8 cellular contexts compared by ENCODE assay signal in the genomic region with DNA sequence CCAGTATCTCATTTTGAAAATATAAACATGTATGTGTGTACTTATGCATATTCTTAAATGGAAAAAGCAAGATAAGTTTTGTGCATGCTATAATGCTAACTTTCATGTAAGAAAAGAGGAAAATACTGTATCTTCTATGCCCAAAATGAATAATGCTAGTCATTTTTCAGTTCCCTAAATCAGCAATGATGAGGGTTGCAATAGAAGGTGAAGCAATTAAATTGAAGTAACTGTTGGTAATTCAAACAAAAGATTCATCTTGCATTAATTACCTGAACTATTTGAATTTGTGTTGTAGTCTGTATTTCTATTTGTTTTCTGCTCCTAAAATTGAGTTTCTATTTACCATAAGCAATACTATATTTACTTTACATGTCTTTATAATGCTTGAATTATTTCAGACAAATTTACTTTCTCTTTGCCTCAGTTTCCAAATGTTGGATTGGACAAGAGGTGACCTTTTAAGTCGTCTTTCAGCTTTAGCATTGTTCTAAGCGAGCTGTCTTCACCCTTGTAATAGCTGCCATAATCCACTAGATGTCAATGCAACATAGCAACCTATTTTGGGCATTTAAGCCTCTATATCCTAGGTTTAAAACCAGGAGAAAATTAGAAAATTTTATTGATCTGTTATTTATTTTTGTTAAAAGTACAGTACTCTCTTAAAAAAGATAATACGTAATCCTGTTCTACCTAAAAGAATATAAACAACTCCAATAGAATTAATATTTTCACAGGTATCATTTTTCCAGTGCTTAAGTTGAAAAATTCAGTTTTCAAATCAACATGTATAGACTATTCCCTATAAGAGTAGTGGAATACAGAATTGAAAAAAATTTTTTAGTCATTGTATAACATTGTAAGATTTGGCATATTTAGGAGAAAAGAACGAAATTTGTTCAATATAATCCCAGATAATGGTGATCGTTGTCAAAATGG. TPM values are rescaled to one million over a fixed set of nuclear protein-coding genes. Genes with fewer than 3 reads are reported as not detected.
A peak's percentile ranks its signal among the peaks of the same experiment; 100 is the strongest.
DNase-seq lines count a peak whose midpoint lies in the region; ATAC-seq, FAIRE-seq and TF ChIP-seq lines count a peak whose summit lies in the region.

No MANE protein-coding gene starts in this region.

- no peak for TF ChIP-seq POLR2A in upper lobe of left lung (IDR thresholded peaks at IDR 0.05)

- TF ChIP-seq CTCF in brain microvascular endothelial cell (IDR thresholded peaks at IDR 0.05; ENCODE audit: low read depth, low read length, missing control alignments) (peak; percentile 79), keratinocyte (optimal IDR thresholded peaks at IDR 0.05 in 1 of 3, IDR thresholded peaks at IDR 0.05 in 1 of 3, conservative IDR thresholded peaks at IDR 0.05 in 1 of 3; ENCODE audit: extremely low read depth in 1 of 3, insufficient read depth in 2 of 3, low read length in 3 of 3) (peak in 2 of 3 experiments; percentile 80), upper lobe of left lung (IDR thresholded peaks at IDR 0.05) (peak; percentile 74 to 89 (median 84))

- in situ Hi-C loops in HAP-1 (cut with MboI; ENCODE audit: low sequenced_read_pairs): no loop called here
- in situ Hi-C loops in brain microvascular endothelial cell (cut with HindIII; ENCODE audit: low pct_ligation_motif_present, low sequenced_read_pairs): no loop called here

- H4K20me1 ChIP-seq in keratinocyte (ENCODE audit: control insufficient read depth, extremely low read depth, insufficient read depth, low read length): no peaks in the 10 kb centered on the region

- H3K4me3 ChIP-seq in HAP-1 (no peak overlapping the region), brain microvascular endothelial cell (ENCODE audit: low read depth, low read length) (no peak overlapping the region), keratinocyte (ENCODE audit: control insufficient read depth in 2 of 3, extremely low read depth in 1 of 3, insufficient read depth in 2 of 3, low read depth in 1 of 3, low read length in 3 of 3) (no peak overlapping the region), upper lobe of left lung (no peak overlapping the region), MG63 (no peak overlapping the region)

- H3K4me1 ChIP-seq in HAP-1 (no peaks in the 10 kb centered on the region), keratinocyte (ENCODE audit: control insufficient read depth, extremely low read depth, insufficient read depth, low read length) (no peaks in the 10 kb centered on the region), upper lobe of left lung (peaks cover 0 to 9% (median 4%) of the 10 kb centered on the region in 4 donors)

- H3K9me3 ChIP-seq in HAP-1: no peaks in the 10 kb centered on the region
- no peaks in the 10 kb centered on the region for H3K9me3 ChIP-seq in keratinocyte (ENCODE audit: control insufficient read depth, low read depth, low read length)
- H3K9me3 ChIP-seq in upper lobe of left lung: no peaks in the 10 kb centered on the region
- H3K9me3 ChIP-seq in MG63: no peaks in the 10 kb centered on the region

- H3K27ac ChIP-seq in brain microvascular endothelial cell (no peak overlapping the region), keratinocyte (ENCODE audit: control insufficient read depth, insufficient read depth, low read length) (no peak overlapping the region), upper lobe of left lung (no peak overlapping the region)

- WGBS in upper lobe of left lung, 2 donors: 39 to 41% methylated on average over 5 of the region's 5 CpGs

- peak in 1 of 2 donors; percentile 92 for ATAC-seq in upper lobe of left lung (ENCODE audit: low FRiP score in 2 of 2)

- no peak overlapping the region for H2AFZ ChIP-seq in keratinocyte (ENCODE audit: control insufficient read depth, low read length)

- FAIRE-seq in keratinocyte (lab: Jason Lieb, UNC): peak; percentile 61

- H3K36me3 ChIP-seq in HAP-1 (replicated peaks) (no peaks in the 10 kb centered on the region), brain microvascular endothelial cell (replicated peaks) (no peaks in the 10 kb centered on the region), keratinocyte (ENCODE audit: control insufficient read depth in 2 of 2, extremely low read depth in 1 of 2, insufficient read depth in 2 of 2, low read length in 2 of 2) (no peaks in the 10 kb centered on the region), upper lobe of left lung (no peaks in the 10 kb centered on the region), MG63 (no peaks in the 10 kb centered on the region)

- H3K27me3 ChIP-seq in HAP-1 (ENCODE audit: low read depth) (no peaks in the 10 kb centered on the region), brain microvascular endothelial cell (replicated peaks) (peaks cover 2% of the 10 kb centered on the region), keratinocyte (ENCODE audit: control insufficient read depth, extremely low read depth, insufficient read depth, low read length) (peaks cover 5% of the 10 kb centered on the region), upper lobe of left lung (no peaks in the 10 kb centered on the region), MG63 (no peaks in the 10 kb centered on the region)

- dilution Hi-C loops in keratinocyte (cut with MboI; ENCODE audit: extremely low pct_ligation_motif_present, low sequenced_read_pairs): no loop called here

- TF ChIP-seq EP300 in upper lobe of left lung (IDR thresholded peaks at IDR 0.05): no peak

- H3K9ac ChIP-seq in keratinocyte (ENCODE audit: control insufficient read depth, extremely low read depth, insufficient read depth, low read length): no peak overlapping the region

- no peaks in the 10 kb centered on the region for H3K9me1 ChIP-seq in keratinocyte (ENCODE audit: control insufficient read depth, extremely low read depth, insufficient read depth, low read length)

- H3K79me2 ChIP-seq in keratinocyte (ENCODE audit: control insufficient read depth, insufficient read depth, low read length): no peaks in the 10 kb centered on the region

- DNase-seq in DMS53 treated with DMSO at 0.1 percent for 48 hours (lab: John Stamatoyannopoulos, UW; ENCODE audit: unreplicated experiment) (peak; percentile 18), HAP-1 (ENCODE audit: low spot score in 2 of 2) (peak; percentile 18 to 56), NCI-H345 (lab: John Stamatoyannopoulos, UW) (peak; percentile 52), brain microvascular endothelial cell (peak; percentile 24), keratinocyte (ENCODE audit: low read depth, low spot score) (no peak), upper lobe of left lung (no peak), activated T-cell treated with anti-CD3 and anti-CD28 coated beads for 4 hours (no peak), MG63 (no peak)

- H3K4me2 ChIP-seq in keratinocyte (ENCODE audit: control insufficient read depth, extremely low read depth, insufficient read depth, low read depth, low read length): no peak overlapping the region

RNA-seq across cellular contexts. Expression of gene IFNGR1, which starts 52.3 kb away (rescaled TPM):
- 54.8 to 150 TPM (median 109 TPM) in 3 replicates for polyA plus RNA-seq in keratinocyte
- polyA plus RNA-seq in keratinocyte (2011; ENCODE audit: low read depth): 181 TPM
- polyA plus RNA-seq in keratinocyte (2011; cell fraction: cytosol; rRNA removed): 29.1 and 70.4 TPM in 2 replicates
- polyA plus RNA-seq in keratinocyte (2011; cell fraction: nucleus; rRNA removed): 152 and 195 TPM in 2 replicates
- polyA plus RNA-seq in keratinocyte (2012; ENCODE audit: low replicate concordance): 55.4 and 136 TPM in 2 replicates
- 25.6 to 52.1 TPM (median 50.6 TPM) in 3 replicates for polyA minus RNA-seq in keratinocyte
- polyA minus RNA-seq in keratinocyte (2011; cell fraction: cytosol; rRNA and poly(A)+ RNA removed): 49.1 TPM
- polyA minus RNA-seq in keratinocyte (2011; cell fraction: nucleus; rRNA and poly(A)+ RNA removed): 150 and 198 TPM in 2 replicates
- 100 to 1,000 TPM in 5 of 6 donors, 10 to 100 TPM in 1; 94.0 to 216 (median 183) TPM for total RNA-seq in upper lobe of left lung
- total RNA-seq in MG63 (2014; rRNA removed; shearing (Covaris generic); ENCODE audit: low replicate concordance): 53.9 and 76.7 TPM in 2 replicates

Comparison
In these comparisons a context has a peak if more than half of its experiments do, and no peak if none do; other contexts are left out.
1. DNase-seq: peak in DMS53 treated with DMSO at 0.1 percent for 48 hours (single experiment), HAP-1 (2 of 2), NCI-H345 (single experiment) and brain microvascular endothelial cell (single experiment); none in keratinocyte (single experiment), upper lobe of left lung (0 of 2), activated T-cell treated with anti-CD3 and anti-CD28 coated beads for 4 hours (single experiment) and MG63 (single experiment).
2. Peak in every context shown above with its lines, with median percentiles within 50 percentile points of each other: CTCF ChIP-seq.